In the genomic region with DNA sequence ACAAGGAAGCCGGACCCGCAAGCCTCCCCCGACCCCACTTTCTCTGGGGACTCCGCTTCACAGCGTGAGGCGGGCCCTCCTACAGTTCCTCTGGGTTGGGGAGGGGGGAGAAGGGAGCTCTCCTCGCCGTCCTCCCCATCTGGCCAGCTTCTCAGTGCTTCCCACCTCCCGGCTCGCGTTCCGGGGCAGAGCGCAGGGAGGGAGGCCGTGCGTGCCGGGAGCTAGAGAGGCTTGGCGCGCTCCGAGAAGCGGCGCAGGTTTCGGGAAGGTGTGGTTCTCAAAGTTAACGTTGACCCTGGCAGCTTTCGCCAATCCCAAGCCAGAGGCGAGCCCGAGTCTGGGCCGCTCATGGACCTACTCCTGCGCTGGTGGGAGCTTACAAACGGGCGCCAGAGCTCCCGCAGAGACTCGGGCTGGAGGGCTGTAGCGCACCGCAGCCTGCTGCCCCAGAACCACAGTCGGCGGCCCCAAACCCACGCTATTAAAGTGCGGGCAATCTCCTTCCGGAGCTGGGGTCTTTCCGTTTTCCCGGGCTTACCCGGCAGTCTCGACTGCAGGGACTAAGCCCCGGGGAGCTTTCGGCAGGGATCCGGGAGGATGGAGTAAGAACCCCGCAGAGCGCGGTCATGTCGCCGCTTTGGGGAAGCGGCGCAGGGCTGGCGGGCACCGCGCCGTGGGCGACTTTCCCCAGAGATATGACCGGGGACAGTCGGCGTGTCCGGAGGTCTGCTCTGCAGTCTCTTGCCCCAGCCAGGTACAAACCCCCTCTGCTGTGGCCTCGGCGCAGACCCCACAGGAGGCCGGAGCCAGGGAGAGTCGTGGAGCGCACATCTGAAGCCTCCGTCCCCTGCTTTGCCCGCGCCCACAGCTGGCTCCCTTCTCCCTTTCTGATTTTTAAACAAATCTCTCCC, we compare ENCODE assay signal across 9 cellular contexts. TPM values are rescaled to one million over a fixed set of nuclear protein-coding genes. Genes with fewer than 3 reads are reported as not detected.
A peak's percentile ranks its signal among the peaks of the same experiment; 100 is the strongest.
DNase-seq lines count a peak whose midpoint lies in the region; ATAC-seq and TF ChIP-seq lines count a peak whose summit lies in the region.
"Had no signal": no experiment of that assay in that cellular context is flagged by ENCODE, and none has a peak within 500 bp of the region (broad histone marks: within the 10 kb centered on the region; RNA-seq: fewer than 3 reads in every experiment).

No MANE protein-coding gene starts in this region.

- peak; percentile 23 for DNase-seq in GM03348 (ENCODE audit: low spot score)
- peak; percentile 38 for DNase-seq in inferior parietal cortex (ENCODE audit: extremely low spot score)
- DNase-seq in skeletal muscle cell (ENCODE audit: low read depth), result no peak
- DNase-seq in activated naive CD4-positive, alpha-beta T cell (lab: John Stamatoyannopoulos, UW), result no peak
- DNase-seq in activated gamma-delta T cell treated with Interleukin-2 at 50 U/mL for 16 hours, result no peak
- DNase-seq in activated CD4-positive, CD25-positive, alpha-beta regulatory T cell (lab: John Stamatoyannopoulos, UW), result no peak
- DNase-seq: activated CD4-positive, alpha-beta T cell treated with anti-CD3 and anti-CD28 coated beads, Interleukin-2, amount 50 U/mL, for 1 hour had no signal

- H3K4me1 Mint-ChIP-seq in brain, result peaks cover 60% of the 10 kb centered on the region

- H3K9me3 Mint-ChIP-seq in brain, result peaks cover 0 to 3% (median 0%) of the 10 kb centered on the region in 5 experiments

- peak overlapping the region; percentile 81 to 96 (median 87) for H3K27ac Mint-ChIP-seq in brain

- H3K36me3 Mint-ChIP-seq in brain, result no peaks in the 10 kb centered on the region

- peaks cover 28% of the 10 kb centered on the region for H3K27me3 Mint-ChIP-seq in brain

- H3K4me3 Mint-ChIP-seq in brain, result peak overlapping the region; percentile 82 to 91 (median 89)

- peak overlapping the region; percentile 94 for H3K4me3 ChIP-seq in skeletal muscle cell (ENCODE audit: low read depth, low read length)

- TF ChIP-seq CTCF in brain (conservative IDR thresholded peaks at IDR 0.05), result no peak

- no peak for ATAC-seq in HG03354 (IDR thresholded peaks at IDR 0.05; ENCODE audit: poor library complexity, severe bottlenecking, unreplicated experiment)

RNA-seq across cellular contexts. Expression of a gene that starts 0.8 kb away (rescaled TPM):
- polyA plus RNA-seq in brain (ENCODE audit: insufficient read depth, low read depth, low replicate concordance), result 10.4 TPM

Comparison
In these comparisons a context has a peak if more than half of its experiments do, and no peak if none do; other contexts are left out.
1. DNase-seq: peak in GM03348 (single experiment) and inferior parietal cortex (single experiment); none in skeletal muscle cell (single experiment), activated naive CD4-positive, alpha-beta T cell (0 of 4), activated gamma-delta T cell treated with Interleukin-2 at 50 U/mL for 16 hours (single experiment) and activated CD4-positive, CD25-positive, alpha-beta regulatory T cell (0 of 4).